Comparison of ENCODE assay signal across 8 cellular contexts in genomic region chr2:10810175-10811161, GRCh38. TPM values are rescaled to one million over a fixed set of nuclear protein-coding genes. Genes with fewer than 3 reads are reported as not detected.
DNase-seq lines count a peak whose midpoint lies in the region; ATAC-seq, FAIRE-seq and TF ChIP-seq lines count a peak whose summit lies in the region.

No MANE protein-coding gene starts in this region.

- TF ChIP-seq CTCF in GM10266 (IDR thresholded peaks at IDR 0.05; ENCODE audit: control insufficient read depth, insufficient read depth, low read depth, missing control alignments) (no peak), bronchial epithelial cell (IDR thresholded peaks at IDR 0.05; ENCODE audit: insufficient read depth, low read length, severe bottlenecking) (no peak), natural killer cell (IDR thresholded peaks at IDR 0.05) (no peak), gastrocnemius medialis (IDR thresholded peaks at IDR 0.05 in 4 of 5, conservative IDR thresholded peaks at IDR 0.05 in 1 of 5) (no peak), testis (IDR thresholded peaks at IDR 0.05) (no peak)

- WGBS in aorta, 2 donors: 35 to 44% methylated on average over 8 of the region's 8 CpGs
- WGBS in testis, 2 donors: 28 to 46% methylated on average over 8 of the region's 8 CpGs

- no peaks in the 10 kb centered on the region for H3K36me3 ChIP-seq in bronchial epithelial cell (ENCODE audit: control insufficient read depth, insufficient read depth, low read length)
- H3K36me3 ChIP-seq in gastrocnemius medialis: no peaks in the 10 kb centered on the region
- no peaks in the 10 kb centered on the region for H3K36me3 ChIP-seq in aorta (ENCODE audit: control insufficient read depth in 1 of 2, insufficient read depth in 2 of 2, low read length in 1 of 2)
- H3K36me3 ChIP-seq in testis (ENCODE audit: low read depth, missing control alignments): no peaks in the 10 kb centered on the region

- H3K9me3 ChIP-seq in gastrocnemius medialis (no peaks in the 10 kb centered on the region), aorta (ENCODE audit: control insufficient read depth, low read length) (no peaks in the 10 kb centered on the region), testis (no peaks in the 10 kb centered on the region)

- H3K4me3 ChIP-seq in bronchial epithelial cell (ENCODE audit: low read depth, low read length) (peak overlapping the region; percentile 4), gastrocnemius medialis (peak overlapping the region in 1 of 4 donors; percentile 68), aorta (ENCODE audit: low read length in 2 of 2) (no peak overlapping the region), testis (no peak overlapping the region)

- peak overlapping the region in 2 of 4 donors; percentile 77 to 88 for H3K27ac ChIP-seq in gastrocnemius medialis
- H3K27ac ChIP-seq in aorta (ENCODE audit: low read depth in 1 of 2, low read length in 2 of 2): no peak overlapping the region
- no peak overlapping the region for H3K27ac ChIP-seq in testis

- H3K4me1 Mint-ChIP-seq in natural killer cell: peaks cover 35 to 44% of the 10 kb centered on the region in 2 donors

- no peaks in the 10 kb centered on the region for H3K27me3 Mint-ChIP-seq in natural killer cell (ENCODE audit: low read depth in 2 of 2)

- no peaks in the 10 kb centered on the region for H3K36me3 Mint-ChIP-seq in natural killer cell

- peaks cover 20 to 25% of the 10 kb centered on the region in 2 donors for H3K4me1 ChIP-seq in gastrocnemius medialis
- H3K4me1 ChIP-seq in aorta (ENCODE audit: control insufficient read depth in 1 of 2, insufficient read depth in 2 of 2, low read length in 2 of 2): no peaks in the 10 kb centered on the region
- peaks cover 8% of the 10 kb centered on the region for H3K4me1 ChIP-seq in testis

- H3K9me3 Mint-ChIP-seq in natural killer cell: no peaks in the 10 kb centered on the region

- no peak for FAIRE-seq in bronchial epithelial cell (lab: Jason Lieb, UNC)

- H3K27me3 ChIP-seq in bronchial epithelial cell (ENCODE audit: control insufficient read depth, insufficient read depth, low read length): no peaks in the 10 kb centered on the region
- no peaks in the 10 kb centered on the region for H3K27me3 ChIP-seq in gastrocnemius medialis
- no peaks in the 10 kb centered on the region for H3K27me3 ChIP-seq in aorta (ENCODE audit: control insufficient read depth in 1 of 2, insufficient read depth in 2 of 2, low read length in 1 of 2)
- no peaks in the 10 kb centered on the region for H3K27me3 ChIP-seq in testis

- intact Hi-C loops in natural killer cell (cut with micrococcal nuclease) (no loop called here), gastrocnemius medialis (cut with DNase I; ENCODE audit: low total_unique reads) (loop anchor here (5.0 kb wide), 1 partner anchor 773 kb away; no protein-coding TSS in a partner anchor), aorta (cut with DNase I) (loop anchor here in 1 of 2 donors (5.0 kb wide), 1 partner anchor 93 kb away; no protein-coding TSS in a partner anchor), testis (cut with DNase I; ENCODE audit: low total_unique reads) (no loop called here)

- in situ Hi-C loops in gastrocnemius medialis (cut with MboI; ENCODE audit: low sequenced_read_pairs in 4 of 4): no loop called here

- TF ChIP-seq POLR2A in gastrocnemius medialis (IDR thresholded peaks at IDR 0.05) (no peak), testis (IDR thresholded peaks at IDR 0.05) (no peak)

- ATAC-seq in GM21737 (IDR thresholded peaks at IDR 0.05; ENCODE audit: unreplicated experiment) (peak; percentile 27), natural killer cell (no peak), gastrocnemius medialis (no peak), aorta (ENCODE audit: low FRiP score) (no peak)

- H3K4me3 Mint-ChIP-seq in natural killer cell: peak overlapping the region; percentile 91

- DNase-seq in GM10266 (ENCODE audit: extremely low spot score) (peak; percentile 44), NCI-H1694 (lab: John Stamatoyannopoulos, UW) (peak; percentile 99), bronchial epithelial cell (ENCODE audit: low read depth) (peak; percentile 45), natural killer cell (no peak), gastrocnemius medialis (no peak), aorta (no peak), testis (no peak)

- peak overlapping the region; percentile 69 to 82 for H3K27ac Mint-ChIP-seq in natural killer cell

RNA-seq across cellular contexts. Expression of gene PDIA6, which starts 2.1 kb away (rescaled TPM):
- total RNA-seq in bronchial epithelial cell (418 and 582 TPM in 2 replicates), natural killer cell (10 to 100 TPM; 57.4 to 81.2 (median 58.7) TPM), gastrocnemius medialis (10 to 100 TPM; 32.0 to 72.4 (median 54.2) TPM), aorta (100 to 1,000 TPM; 118 to 128 TPM), testis (10 to 100 TPM; 74.3 to 78.4 TPM)
- polyA plus RNA-seq in aorta (10 to 100 TPM; 89.4 to 92.2 TPM), testis (ENCODE audit: insufficient read depth, low read depth, low replicate concordance) (123 TPM)

Comparison
In these comparisons a context has a peak if more than half of its experiments do, and no peak if none do; other contexts are left out.
1. DNase-seq: peak in GM10266 (single experiment), NCI-H1694 (single experiment) and bronchial epithelial cell (single experiment); none in natural killer cell (single experiment), gastrocnemius medialis (0 of 2), aorta (0 of 2) and testis (single experiment).